ENCODE assay signal across 1 cellular context in the genomic region with DNA sequence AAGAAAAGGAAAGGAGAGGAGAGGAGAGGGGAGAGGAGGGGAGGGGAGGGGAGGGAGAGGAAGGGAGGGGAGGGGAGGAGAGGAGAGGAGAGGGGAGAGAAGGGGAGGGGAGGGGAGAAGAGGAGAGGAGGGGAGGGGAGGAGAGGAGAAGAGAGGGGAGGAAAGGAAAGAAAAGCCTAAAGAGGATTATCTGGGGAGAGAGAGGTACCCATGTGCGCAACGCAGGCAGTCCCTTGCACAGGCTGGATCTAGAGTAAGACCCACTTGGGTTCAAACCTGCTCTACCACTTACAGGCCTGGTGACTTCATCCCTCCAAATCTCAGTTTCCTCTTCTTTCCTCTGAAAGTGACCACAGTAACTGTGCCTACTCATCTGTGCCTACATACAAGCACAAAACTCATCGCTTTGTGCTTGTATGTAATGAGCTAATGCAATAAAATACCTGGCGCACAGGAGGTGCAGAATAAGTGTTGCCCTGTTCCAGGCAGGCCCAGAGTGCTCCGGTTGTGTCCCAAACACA.
TF ChIP-seq lines count a peak whose summit lies in the region.

No MANE protein-coding gene starts in this region.

TF ChIP-seq in HepG2, 621 proteins besides CTCF, POLR2A, EP300 and RAD21:
- TF ChIP-seq PAF1 (CRISPR knock-in tag; IDR thresholded peaks at IDR 0.05) (no peak), PRPF4 (IDR thresholded peaks at IDR 0.05; ENCODE audit: low read depth, low read length, poor library complexity, severe bottlenecking) (no peak), NFYB (CRISPR knock-in tag; IDR thresholded peaks at IDR 0.05) (no peak), PCBP1 (IDR thresholded peaks at IDR 0.05; ENCODE audit: borderline replicate concordance, low read depth, low read length) (peak; percentile 92), HNRNPK (IDR thresholded peaks at IDR 0.05; ENCODE audit: low read depth, low read length, poor library complexity, severe bottlenecking) (peak; percentile 98)
